In genomic region chr1:147647796-147648633, GRCh38 we compare ENCODE assay signal across 14 cellular contexts. TPM values are rescaled to one million over a fixed set of nuclear protein-coding genes. Genes with fewer than 3 reads are reported as not detected.
DNase-seq lines count a peak whose midpoint lies in the region; ATAC-seq and TF ChIP-seq lines count a peak whose summit lies in the region.
"Had no signal": no experiment of that assay in that cellular context is flagged by ENCODE, and none has a peak within 500 bp of the region (broad histone marks: within the 10 kb centered on the region; RNA-seq: fewer than 3 reads in every experiment).

No MANE protein-coding gene starts in this region.

- H3K4me1 ChIP-seq in stomach (no peaks in the 10 kb centered on the region), uterus (no peaks in the 10 kb centered on the region)

- H3K36me3 Mint-ChIP-seq in activated T-cell treated with anti-CD3 and anti-CD28 coated beads, Interleukin-2, amount 50 U/mL, for 24 hours (ENCODE audit: low read depth) = peaks cover 44% of the 10 kb centered on the region

- peaks cover 51% of the 10 kb centered on the region for H3K4me1 Mint-ChIP-seq in activated T-cell treated with anti-CD3 and anti-CD28 coated beads, Interleukin-2, amount 50 U/mL, for 24 hours (ENCODE audit: low read depth)

- no peaks in the 10 kb centered on the region for H3K27me3 Mint-ChIP-seq in activated T-cell treated with anti-CD3 and anti-CD28 coated beads, Interleukin-2, amount 50 U/mL, for 24 hours

- no peaks in the 10 kb centered on the region for H3K9me3 ChIP-seq in stomach
- no peaks in the 10 kb centered on the region for H3K9me3 ChIP-seq in uterus

- peak; percentile 31 for DNase-seq in activated gamma-delta T cell treated with Interleukin-2 at 50 U/mL for 16 hours
- no peak for DNase-seq in activated gamma-delta T cell (lab: John Stamatoyannopoulos, UW)
- peak; percentile 36 for DNase-seq in activated T-cell treated with anti-CD3 and anti-CD28 coated beads, Interleukin-2, amount 50 U/mL, for 24 hours
- peak; percentile 45 for DNase-seq in islet precursor cell
- no peak for DNase-seq in stomach
- DNase-seq in GM13976 (ENCODE audit: low spot score) = no peak
- no peak for DNase-seq in uterus
- DNase-seq in left ventricle myocardium superior = no peak
- DNase-seq: effector CD8-positive, alpha-beta T cell; GOT3; NCI-H1436 treated with DMSO at 0.1 percent for 48 hours; NCI-H526 treated with DMSO at 0.1 percent for 48 hours had no signal

- H3K27ac Mint-ChIP-seq in activated T-cell treated with anti-CD3 and anti-CD28 coated beads, Interleukin-2, amount 50 U/mL, for 24 hours = peak overlapping the region; percentile 77

- peak overlapping the region in 4 of 5 donors; percentile 41 to 64 (median 48) for H3K27ac ChIP-seq in stomach
- H3K27ac ChIP-seq in uterus = no peak overlapping the region
- H3K27ac ChIP-seq: KMS-11, RWPE1 had no signal

- TF ChIP-seq POLR2A in stomach (IDR thresholded peaks at IDR 0.05) (no peak), uterus (IDR thresholded peaks at IDR 0.05) (no peak)

- WGBS in stomach, 5 donors = 80 to 88% (median 83%) methylated on average over 11 to 13 of the region's 13 CpGs

- H3K4me3 ChIP-seq in stomach = peak overlapping the region in 1 of 4 donors; percentile 9
- no peak overlapping the region for H3K4me3 ChIP-seq in uterus

- TF ChIP-seq EP300 in stomach (IDR thresholded peaks at IDR 0.05) = no peak

- peaks cover 28 to 98% (median 83%) of the 10 kb centered on the region in 4 donors for H3K36me3 ChIP-seq in stomach
- no peaks in the 10 kb centered on the region for H3K36me3 ChIP-seq in uterus

- peak overlapping the region; percentile 8 for H3K4me3 Mint-ChIP-seq in activated T-cell treated with anti-CD3 and anti-CD28 coated beads, Interleukin-2, amount 50 U/mL, for 24 hours

- TF ChIP-seq CTCF in stomach (IDR thresholded peaks at IDR 0.05) (no peak), GM13976 (IDR thresholded peaks at IDR 0.05; ENCODE audit: borderline replicate concordance, control extremely low read depth, extremely low read depth, insufficient read depth, missing control alignments) (no peak), uterus (IDR thresholded peaks at IDR 0.05) (no peak)

- H3K27me3 ChIP-seq in stomach (no peaks in the 10 kb centered on the region), uterus (no peaks in the 10 kb centered on the region)

- no peak for ATAC-seq in left ventricle myocardium superior

- intact Hi-C loops in stomach (cut with DNase I; ENCODE audit: low total_unique reads) (loop anchor here (10.0 kb wide), 1 partner anchor 153 kb away; no protein-coding TSS in a partner anchor), uterus (cut with DNase I; ENCODE audit: low total_unique reads) (no loop called here), left ventricle myocardium superior (cut with micrococcal nuclease) (loop anchor here (10.0 kb wide), 2 partner anchors 247 to 383 kb away; no protein-coding TSS in a partner anchor)

- H3K9me3 Mint-ChIP-seq in activated T-cell treated with anti-CD3 and anti-CD28 coated beads, Interleukin-2, amount 50 U/mL, for 24 hours = no peaks in the 10 kb centered on the region

- in situ Hi-C loops in GM13976 (cut with MboI; ENCODE audit: low sequenced_read_pairs, unreplicated experiment) = no loop called here

RNA-seq across cellular contexts. Expression of gene ACP6, which starts 22.3 kb away (rescaled TPM):
- 10 to 100 TPM in 4 of 5 donors, 1 to 10 TPM in 1; 3.5 to 55.9 (median 20.2) TPM for total RNA-seq in stomach
- polyA plus RNA-seq in stomach = 10 to 100 TPM in 1 of 3 donors, 1 to 10 TPM in 2; 8.9 to 21.0 (median 9.0) TPM
- total RNA-seq in uterus = 10 to 100 TPM in 2 of 4 donors, 1 to 10 TPM in 2; 3.6 to 29.3 (median 9.7) TPM
- 7.1 TPM for total RNA-seq in left ventricle myocardium superior

Comparison
In these comparisons a context has a peak if more than half of its experiments do, and no peak if none do; other contexts are left out.
1. DNase-seq: peak in activated gamma-delta T cell treated with Interleukin-2 at 50 U/mL for 16 hours (single experiment), activated T-cell treated with anti-CD3 and anti-CD28 coated beads, Interleukin-2, amount 50 U/mL, for 24 hours (single experiment) and islet precursor cell (single experiment); none in activated gamma-delta T cell (single experiment), stomach (single experiment), GM13976 (single experiment), uterus (0 of 2) and left ventricle myocardium superior (single experiment).
2. H3K27ac ChIP-seq: peak in stomach (4 of 5); none in uterus (0 of 2).